19 cellular contexts compared by ENCODE assay signal in genomic region chr1:22326372-22326915, GRCh38.
"Had no signal": no experiment of that assay in that cellular context is flagged by ENCODE, and none has a peak within 500 bp of the region (broad histone marks: within the 10 kb centered on the region; RNA-seq: fewer than 3 reads in every experiment).

No MANE protein-coding gene starts in this region.

- H3K4me3 Mint-ChIP-seq: activated CD4-positive, alpha-beta T cell treated with anti-CD3 and anti-CD28 coated beads, Interleukin-2, amount 10 ng/mL, durations not matched to agents 7 days and 5 days; activated naive CD4-positive, alpha-beta T cell treated with anti-CD3 and anti-CD28 coated beads, Interleukin-2, amount 50 U/mL, for 24 hours; central memory CD8-positive, alpha-beta T cell; natural killer cell treated with Interleukin-12 subunit alpha and Interleukin-12 subunit beta and Interleukin-15 and Interleukin-18, amount 100 ng/mL, for 72 hours; T-helper 2 cell treated with Interferon-gamma antibody and Interleukin-4, amounts not matched to agents 5 μg/mL and 100 μg/mL, for 36 hours had no signal

- FAIRE-seq: TTC549 had no signal

- H3K4me1 Mint-ChIP-seq: activated CD4-positive, alpha-beta T cell treated with anti-CD3 and anti-CD28 coated beads, Interleukin-2, amount 10 ng/mL, durations not matched to agents 7 days and 5 days; activated naive CD4-positive, alpha-beta T cell treated with anti-CD3 and anti-CD28 coated beads, Interleukin-2, amount 50 U/mL, for 24 hours; central memory CD8-positive, alpha-beta T cell had no signal

- H3K27ac Mint-ChIP-seq: activated CD4-positive, alpha-beta T cell treated with anti-CD3 and anti-CD28 coated beads, Interleukin-2, amount 10 ng/mL, durations not matched to agents 7 days and 5 days; activated naive CD4-positive, alpha-beta T cell treated with anti-CD3 and anti-CD28 coated beads, Interleukin-2, amount 50 U/mL, for 24 hours; natural killer cell treated with Interleukin-12 subunit alpha and Interleukin-12 subunit beta and Interleukin-15 and Interleukin-18, amount 100 ng/mL, for 72 hours; T-helper 2 cell treated with Interferon-gamma antibody and Interleukin-4, amounts not matched to agents 5 μg/mL and 100 μg/mL, for 36 hours had no signal

- H3K9me3 ChIP-seq: ascending aorta, lower lobe of right lung, prostate gland, right atrium auricular region, testis had no signal

- ATAC-seq: esophagus mucosa, left colon, lower lobe of right lung had no signal

- H3K27ac ChIP-seq: ascending aorta, lower lobe of right lung, prostate gland, right atrium auricular region, testis had no signal

- H3K4me3 ChIP-seq: ascending aorta, lower lobe of right lung, prostate gland, right atrium auricular region, testis had no signal

- DNase-seq: activated CD4-positive, alpha-beta T cell treated with anti-CD3 and anti-CD28 coated beads, Interleukin-2, amount 10 ng/mL, durations not matched to agents 7 days and 5 days; activated CD8-positive, alpha-beta memory T cell treated with anti-CD3 and anti-CD28 coated beads for 24 hours; activated gamma-delta T cell; cortex of kidney; effector CD4-positive, alpha-beta T cell; left colon; lower lobe of right lung; occipital lobe; stimulated activated CD4-positive, alpha-beta T cell treated with anti-CD3 and anti-CD28 coated beads, Interleukin-2, amount 100 ng/mL, for 48 hours; testis had no signal

- H3K27me3 Mint-ChIP-seq: activated CD4-positive, alpha-beta T cell treated with anti-CD3 and anti-CD28 coated beads, Interleukin-2, amount 10 ng/mL, durations not matched to agents 7 days and 5 days; activated naive CD4-positive, alpha-beta T cell treated with anti-CD3 and anti-CD28 coated beads, Interleukin-2, amount 50 U/mL, for 24 hours had no signal

- H3K36me3 Mint-ChIP-seq: activated naive CD4-positive, alpha-beta T cell treated with anti-CD3 and anti-CD28 coated beads, Interleukin-2, amount 50 U/mL, for 24 hours; natural killer cell treated with Interleukin-12 subunit alpha and Interleukin-12 subunit beta and Interleukin-15 and Interleukin-18, amount 100 ng/mL, for 72 hours had no signal

- H3K36me3 ChIP-seq: ascending aorta, lower lobe of right lung, prostate gland, right atrium auricular region had no signal

- H3K4me1 ChIP-seq: ascending aorta, lower lobe of right lung, prostate gland, right atrium auricular region had no signal

- H3K9me3 Mint-ChIP-seq: activated CD4-positive, alpha-beta T cell treated with anti-CD3 and anti-CD28 coated beads, Interleukin-2, amount 10 ng/mL, durations not matched to agents 7 days and 5 days; activated naive CD4-positive, alpha-beta T cell treated with anti-CD3 and anti-CD28 coated beads, Interleukin-2, amount 50 U/mL, for 24 hours; central memory CD8-positive, alpha-beta T cell; natural killer cell treated with Interleukin-12 subunit alpha and Interleukin-12 subunit beta and Interleukin-15 and Interleukin-18, amount 100 ng/mL, for 72 hours; T-helper 2 cell treated with Interferon-gamma antibody and Interleukin-4, amounts not matched to agents 5 μg/mL and 100 μg/mL, for 36 hours had no signal

- H3K27me3 ChIP-seq: ascending aorta, right atrium auricular region, testis had no signal
